In genomic region chr2:179559108-179559806, GRCh38 we compare ENCODE assay signal across 14 cellular contexts.
DNase-seq lines count a peak whose midpoint lies in the region; ATAC-seq, FAIRE-seq and TF ChIP-seq lines count a peak whose summit lies in the region.
"Had no signal": no experiment of that assay in that cellular context is flagged by ENCODE, and none has a peak within 500 bp of the region (broad histone marks: within the 10 kb centered on the region; RNA-seq: fewer than 3 reads in every experiment).

No MANE protein-coding gene starts in this region.

- no peak overlapping the region for H3K4me3 Mint-ChIP-seq in nephron
- H3K4me3 Mint-ChIP-seq: CD8-positive, alpha-beta memory T cell had no signal

- H3K4me1 ChIP-seq in A549: no peaks in the 10 kb centered on the region
- no peaks in the 10 kb centered on the region for H3K4me1 ChIP-seq in left lung
- H3K4me1 ChIP-seq: BLaER1 had no signal

- POLR2A ChIA-PET in A549 (lab: Yijun Ruan, JAX): no interaction called here

- no peak for TF ChIP-seq POLR2A in A549 (IDR thresholded peaks at IDR 0.05; ENCODE audit: low read length)

- H3K27ac ChIP-seq in A549 (no peak overlapping the region), VCaP (peak overlapping the region; percentile 88), left lung (peak overlapping the region in 1 of 2 donors; percentile 61)
- H3K27ac ChIP-seq: BLaER1, GM23248 had no signal

- H3K4me3 ChIP-seq in A549 (no peak overlapping the region), left lung (no peak overlapping the region)
- H3K4me3 ChIP-seq: BLaER1, GM23248 had no signal

- TF ChIP-seq EP300 in A549 (IDR thresholded peaks at IDR 0.05): no peak

- no peaks in the 10 kb centered on the region for H3K36me3 ChIP-seq in left lung
- H3K36me3 ChIP-seq: BLaER1 had no signal

- CTCF ChIA-PET in A549 (lab: Yijun Ruan, JAX): no interaction called here

- H3K4me1 Mint-ChIP-seq in nephron: peaks cover 14% of the 10 kb centered on the region
- H3K4me1 Mint-ChIP-seq: CD8-positive, alpha-beta memory T cell had no signal

- H3K4me2 ChIP-seq in A549: no peak overlapping the region
- H3K4me2 ChIP-seq: BLaER1 had no signal

- H3K27me3 Mint-ChIP-seq in nephron (ENCODE audit: low read depth): no peaks in the 10 kb centered on the region
- H3K27me3 Mint-ChIP-seq: CD8-positive, alpha-beta memory T cell had no signal

- no peak for TF ChIP-seq RAD21 in A549 (conservative IDR thresholded peaks at IDR 0.05 in 1 of 2, IDR thresholded peaks at IDR 0.05 in 1 of 2)

- intact Hi-C loops in left lung (cut with DNase I): no loop called here

- H3K27ac Mint-ChIP-seq in nephron: peak overlapping the region; percentile 86 to 88 (median 88)

- H3K27me3 ChIP-seq in left lung: no peaks in the 10 kb centered on the region
- H3K27me3 ChIP-seq: BLaER1 had no signal

- 66% methylated on average over 4 of the region's 4 CpGs for WGBS in A549 (ENCODE audit: missing lambda C conversion rate)

- H3K9me3 ChIP-seq in A549: no peaks in the 10 kb centered on the region
- H3K9me3 ChIP-seq in left lung: no peaks in the 10 kb centered on the region
- H3K9me3 ChIP-seq: BLaER1, Caco-2 had no signal

- no peak for ATAC-seq in A549
- ATAC-seq in left lung: peak; percentile 28
- ATAC-seq in GM18868 (IDR thresholded peaks at IDR 0.05; ENCODE audit: unreplicated experiment): no peak

- no peak for DNase-seq in A549 (ENCODE audit: low read depth in 1 of 2, low spot score in 1 of 2)
- no peak for DNase-seq in left lung
- DNase-seq in glomerular visceral epithelial cell (ENCODE audit: extremely low spot score): no peak
- no peak for DNase-seq in activated CD4-positive, CD25-positive, alpha-beta regulatory T cell (lab: John Stamatoyannopoulos, UW)
- no peak for DNase-seq in iPS-NIHi11 (ENCODE audit: low spot score)
- DNase-seq: AML-193; Caco-2; CD8-positive, alpha-beta memory T cell; GM23248 had no signal

- no peaks in the 10 kb centered on the region for H3K9me3 Mint-ChIP-seq in nephron

- no peak for FAIRE-seq in A549 (lab: Jason Lieb, UNC)
- FAIRE-seq: H54 had no signal

- H3K36me3 Mint-ChIP-seq in nephron (ENCODE audit: low read depth): no peaks in the 10 kb centered on the region
- H3K36me3 Mint-ChIP-seq: CD8-positive, alpha-beta memory T cell had no signal

- TF ChIP-seq CTCF in A549 (IDR thresholded peaks at IDR 0.05) (no peak), VCaP (conservative IDR thresholded peaks at IDR 0.05) (no peak), left lung (IDR thresholded peaks at IDR 0.05) (no peak), nephron (IDR thresholded peaks at IDR 0.05; ENCODE audit: unreplicated experiment in 3 of 3) (no peak)

TF ChIP-seq in A549, 52 proteins besides CTCF, POLR2A, EP300 and RAD21:
- no peak for TF ChIP-seq NPAS2 (CRISPR knock-in tag; IDR thresholded peaks at IDR 0.05; ENCODE audit: borderline replicate concordance)
- TF ChIP-seq MAFK (IDR thresholded peaks at IDR 0.05; ENCODE audit: partially characterized antibody): peak; percentile 67
TF ChIP-seq in A549: peak in this region for 1.
